Comparison of ENCODE assay signal across 9 cellular contexts in genomic region chr17:74280093-74280513, GRCh38. TPM values are rescaled to one million over a fixed set of nuclear protein-coding genes. Genes with fewer than 3 reads are reported as not detected.
A peak's percentile ranks its signal among the peaks of the same experiment; 100 is the strongest.
DNase-seq lines count a peak whose midpoint lies in the region; ATAC-seq and TF ChIP-seq lines count a peak whose summit lies in the region.
"Had no signal": no experiment of that assay in that cellular context is flagged by ENCODE, and none has a peak within 500 bp of the region (broad histone marks: within the 10 kb centered on the region; RNA-seq: fewer than 3 reads in every experiment).

No MANE protein-coding gene starts in this region.

- peaks cover 40 to 54% of the 10 kb centered on the region in 2 donors for H3K4me1 ChIP-seq in naive thymus-derived CD4-positive, alpha-beta T cell (ENCODE audit: control insufficient read depth in 2 of 2, insufficient read depth in 2 of 2, low read length in 2 of 2)
- no peaks in the 10 kb centered on the region; the same call in 1 of the 2 replicates for H3K4me1 ChIP-seq in PC-9 (replicated peaks; ENCODE audit: insufficient read depth)

- no peaks in the 10 kb centered on the region for H3K36me3 ChIP-seq in naive thymus-derived CD4-positive, alpha-beta T cell (ENCODE audit: control insufficient read depth in 2 of 3, insufficient read depth in 3 of 3, low read length in 3 of 3)
- H3K36me3 ChIP-seq in PC-9 (ENCODE audit: low read depth): no peaks in the 10 kb centered on the region

- intact Hi-C loops in CD14-positive monocyte (cut with micrococcal nuclease) (loop anchor here (5.0 kb wide), 1 partner anchor 68 kb away; the partner anchor contains the start of gene TTYH2 (in 2 of the 2)), PC-9 (cut with micrococcal nuclease; ENCODE audit: unreplicated experiment) (loop anchor here (5.0 kb wide), 1 partner anchor 68 kb away; the partner anchor contains the start of gene TTYH2)
- intact Hi-C loops in naive thymus-derived CD4-positive, alpha-beta T cell (cut with micrococcal nuclease): loop anchor here (1.0 to 5.0 kb wide), 2 partner anchors 67 to 68 kb away; partner anchors contain the start of gene TTYH2 (in 2 of the 2)

- POLR2A ChIA-PET in naive thymus-derived CD4-positive, alpha-beta T cell (lab: Charles Lee): interaction anchor here (0.5 to 3.6 kb wide), 3 partner anchors 10 to 674 kb away, joined by 3 to 16 read pairs (median 7); no protein-coding TSS in a partner anchor
- POLR2A ChIA-PET in PC-9 (lab: Charles Lee; ENCODE audit: unreplicated experiment): no interaction called here

- H3K9me3 ChIP-seq in naive thymus-derived CD4-positive, alpha-beta T cell (ENCODE audit: control insufficient read depth in 2 of 3, low read length in 3 of 3): no peaks in the 10 kb centered on the region
- no peaks in the 10 kb centered on the region for H3K9me3 ChIP-seq in PC-9 (ENCODE audit: insufficient read depth, low read depth)

- no peak for TF ChIP-seq CTCF in CD14-positive monocyte (IDR thresholded peaks at IDR 0.05)
- TF ChIP-seq CTCF in PC-9 (conservative IDR thresholded peaks at IDR 0.05): no peak

- H3K4me3 Mint-ChIP-seq in CD14-positive monocyte: peak overlapping the region in 1 of 2 donors; percentile 39
- no peak overlapping the region for H3K4me3 Mint-ChIP-seq in activated CD8-positive, alpha-beta memory T cell treated with anti-CD3 and anti-CD28 coated beads, Interleukin-2, amount 10 ng/mL, durations not matched to agents 7 days and 5 days
- peak overlapping the region in 7 of 10 donors; percentile 3 to 65 (median 25) for H3K4me3 Mint-ChIP-seq in naive thymus-derived CD4-positive, alpha-beta T cell

- peaks cover 31% of the 10 kb centered on the region for H3K4me1 Mint-ChIP-seq in CD14-positive monocyte
- H3K4me1 Mint-ChIP-seq in activated CD8-positive, alpha-beta memory T cell treated with anti-CD3 and anti-CD28 coated beads, Interleukin-2, amount 10 ng/mL, durations not matched to agents 7 days and 5 days: peaks cover 50% of the 10 kb centered on the region
- peaks cover 16 to 67% (median 33%) of the 10 kb centered on the region in 7 donors for H3K4me1 Mint-ChIP-seq in naive thymus-derived CD4-positive, alpha-beta T cell

- H3K9me3 Mint-ChIP-seq in CD14-positive monocyte: no peaks in the 10 kb centered on the region
- no peaks in the 10 kb centered on the region for H3K9me3 Mint-ChIP-seq in activated CD8-positive, alpha-beta memory T cell treated with anti-CD3 and anti-CD28 coated beads, Interleukin-2, amount 10 ng/mL, durations not matched to agents 7 days and 5 days (ENCODE audit: low read depth)
- H3K9me3 Mint-ChIP-seq in naive thymus-derived CD4-positive, alpha-beta T cell: peaks cover 0 to 3% (median 0%) of the 10 kb centered on the region in 11 donors

- no peaks in the 10 kb centered on the region for H3K9me2 ChIP-seq in PC-9 (ENCODE audit: insufficient read depth)

- no peak overlapping the region for H3K4me2 ChIP-seq in PC-9

- ATAC-seq in HG02884 (IDR thresholded peaks at IDR 0.05; ENCODE audit: unreplicated experiment): peak; percentile 70
- ATAC-seq in activated CD8-positive, alpha-beta memory T cell treated with anti-CD3 and anti-CD28 coated beads, Interleukin-2, amount 10 ng/mL, durations not matched to agents 7 days and 5 days: peak; percentile 86
- ATAC-seq in naive thymus-derived CD4-positive, alpha-beta T cell: peak; percentile 87

- CTCF ChIA-PET in activated CD8-positive, alpha-beta memory T cell treated with anti-CD3 and anti-CD28 coated beads, Interleukin-2, amount 10 ng/mL, durations not matched to agents 7 days and 5 days (lab: Charles Lee): interaction anchor here (0.8 to 2.7 kb wide), 6 partner anchors 15 to 89 kb away, joined by 3 to 10 read pairs (median 4); partner anchors contain the start of gene TTYH2
- CTCF ChIA-PET in naive thymus-derived CD4-positive, alpha-beta T cell (lab: Charles Lee): no interaction called here
- CTCF ChIA-PET in PC-9 (lab: Charles Lee): no interaction called here

- H3K27ac Mint-ChIP-seq in CD14-positive monocyte: peak overlapping the region in 6 of 7 donors; percentile 9 to 84 (median 72)
- H3K27ac Mint-ChIP-seq in activated CD8-positive, alpha-beta memory T cell treated with anti-CD3 and anti-CD28 coated beads, Interleukin-2, amount 10 ng/mL, durations not matched to agents 7 days and 5 days: peak overlapping the region; percentile 90
- H3K27ac Mint-ChIP-seq in naive thymus-derived CD4-positive, alpha-beta T cell: peak overlapping the region; percentile 79 to 96 (median 90)

- H4K20me1 ChIP-seq in PC-9 (ENCODE audit: insufficient read depth): no peaks in the 10 kb centered on the region

- H3K27me3 Mint-ChIP-seq in CD14-positive monocyte (ENCODE audit: low read depth in 3 of 3): peaks cover 15 to 24% (median 17%) of the 10 kb centered on the region in 3 donors
- H3K27me3 Mint-ChIP-seq in activated CD8-positive, alpha-beta memory T cell treated with anti-CD3 and anti-CD28 coated beads, Interleukin-2, amount 10 ng/mL, durations not matched to agents 7 days and 5 days: no peaks in the 10 kb centered on the region
- H3K27me3 Mint-ChIP-seq in naive thymus-derived CD4-positive, alpha-beta T cell: no peaks in the 10 kb centered on the region

- DNase-seq in CD14-positive monocyte (ENCODE audit: low spot score): peak; percentile 75
- peak; percentile 88 for DNase-seq in activated CD8-positive, alpha-beta memory T cell treated with anti-CD3 and anti-CD28 coated beads, Interleukin-2, amount 10 ng/mL, durations not matched to agents 7 days and 5 days
- DNase-seq in naive thymus-derived CD4-positive, alpha-beta T cell: peak in 8 of 9 donors; percentile 16 to 59 (median 45)
- no peak for DNase-seq in medulla oblongata (ENCODE audit: extremely low spot score)
- DNase-seq in NCI-H1105 (lab: John Stamatoyannopoulos, UW): no peak
- no peak for DNase-seq in PC-9
- no peak for DNase-seq in NCI-H82 (lab: John Stamatoyannopoulos, UW)

- H3F3A ChIP-seq in PC-9 (ENCODE audit: insufficient read depth, low read depth): no peaks in the 10 kb centered on the region

- no TSS peak for BruUV-seq in PC-9 (replicated peaks; lab: Mats Ljungman, UMichigan)

- H3K27me3 ChIP-seq in naive thymus-derived CD4-positive, alpha-beta T cell (ENCODE audit: control insufficient read depth in 2 of 2, insufficient read depth in 2 of 2, low read length in 2 of 2): no peaks in the 10 kb centered on the region
- peaks cover 56% of the 10 kb centered on the region for H3K27me3 ChIP-seq in PC-9 (ENCODE audit: insufficient read depth, low read depth)

- no peak overlapping the region for H3K4me3 ChIP-seq in naive thymus-derived CD4-positive, alpha-beta T cell (ENCODE audit: low read length)
- no peak overlapping the region for H3K4me3 ChIP-seq in PC-9

- H3K79me2 ChIP-seq in PC-9 (ENCODE audit: low read depth): no peaks in the 10 kb centered on the region

- peaks cover 0 to 1% of the 10 kb centered on the region in 2 donors for H3K36me3 Mint-ChIP-seq in CD14-positive monocyte
- H3K36me3 Mint-ChIP-seq in activated CD8-positive, alpha-beta memory T cell treated with anti-CD3 and anti-CD28 coated beads, Interleukin-2, amount 10 ng/mL, durations not matched to agents 7 days and 5 days: no peaks in the 10 kb centered on the region
- peaks cover 0 to 6% (median 0%) of the 10 kb centered on the region in 5 donors for H3K36me3 Mint-ChIP-seq in naive thymus-derived CD4-positive, alpha-beta T cell

- peak overlapping the region; percentile 67 for H3K27ac ChIP-seq in naive thymus-derived CD4-positive, alpha-beta T cell (ENCODE audit: low read depth, low read length)
- no peak overlapping the region for H3K27ac ChIP-seq in PC-9

- no peak overlapping the region for H2AFZ ChIP-seq in PC-9

RNA-seq across cellular contexts. Expression of gene DNAI2, which starts 6.1 kb away (rescaled TPM):
- not detected for polyA plus RNA-seq in CD14-positive monocyte
- 1 to 10 TPM in 1 of 2 experiments, under 1 TPM in 1; 0.35 to 1.3 TPM for total RNA-seq in activated CD8-positive, alpha-beta memory T cell treated with anti-CD3 and anti-CD28 coated beads, Interleukin-2, amount 10 ng/mL, durations not matched to agents 7 days and 5 days
- 1 to 10 TPM in 2 of 5 experiments, under 1 TPM in 3; 0.74 to 1.8 (median 0.94) TPM for total RNA-seq in naive thymus-derived CD4-positive, alpha-beta T cell
- polyA plus RNA-seq in naive thymus-derived CD4-positive, alpha-beta T cell: under 1 TPM in 1 of 2 donors, not detected in 1; 0.15 TPM
- total RNA-seq in PC-9 (2021): not detected in 2 replicates
- total RNA-seq: kidney epithelial cell had no signal

RNA-seq across cellular contexts. Expression of gene KIF19, which starts 45.9 kb away (rescaled TPM):
- not detected for polyA plus RNA-seq in CD14-positive monocyte
- 1 to 10 TPM in 1 of 2 experiments, under 1 TPM in 1; 0.42 to 1.6 TPM for total RNA-seq in activated CD8-positive, alpha-beta memory T cell treated with anti-CD3 and anti-CD28 coated beads, Interleukin-2, amount 10 ng/mL, durations not matched to agents 7 days and 5 days
- total RNA-seq in naive thymus-derived CD4-positive, alpha-beta T cell: 1 to 10 TPM in 1 of 5 experiments, under 1 TPM in 3, not detected in 1; 0.34 to 1.2 (median 0.47) TPM
- not detected for polyA plus RNA-seq in naive thymus-derived CD4-positive, alpha-beta T cell
- not detected in 2 replicates for total RNA-seq in PC-9 (2021)
- total RNA-seq: kidney epithelial cell had no signal

Comparison
In these comparisons a context has a peak if more than half of its experiments do, and no peak if none do; other contexts are left out.
1. DNase-seq: peak in CD14-positive monocyte (single experiment), activated CD8-positive, alpha-beta memory T cell treated with anti-CD3 and anti-CD28 coated beads, Interleukin-2, amount 10 ng/mL, durations not matched to agents 7 days and 5 days (single experiment) and naive thymus-derived CD4-positive, alpha-beta T cell (8 of 9); none in medulla oblongata (single experiment), NCI-H1105 (single experiment), PC-9 (0 of 2) and NCI-H82 (single experiment).
2. Peak in every context shown above with its lines, with median percentiles within 50 percentile points of each other: H3K27ac Mint-ChIP-seq and ATAC-seq.